In the genomic region with DNA sequence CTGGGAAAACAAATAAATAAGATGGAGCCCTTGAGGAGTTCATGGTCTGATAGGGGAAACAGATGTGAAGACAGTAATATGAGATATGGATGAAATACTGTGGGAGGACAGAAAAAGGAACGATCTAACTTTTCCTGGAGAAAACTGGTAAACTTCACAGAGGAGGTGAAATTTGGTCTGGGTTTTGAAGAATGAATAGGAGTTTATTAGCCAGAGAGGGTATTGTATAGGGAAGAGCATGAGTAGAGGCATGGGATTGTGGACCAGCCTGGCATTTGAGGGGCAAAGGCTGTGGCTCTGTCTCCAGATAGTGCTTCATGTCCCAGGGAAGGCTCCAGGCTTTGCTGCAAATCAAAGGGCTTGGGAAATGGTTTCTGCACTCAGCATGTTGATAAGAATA, we compare ENCODE assay signal across 9 cellular contexts. TPM values are rescaled to one million over a fixed set of nuclear protein-coding genes. Genes with fewer than 3 reads are reported as not detected.
"Had no signal": no experiment of that assay in that cellular context is flagged by ENCODE, and none has a peak within 500 bp of the region (broad histone marks: within the 10 kb centered on the region; RNA-seq: fewer than 3 reads in every experiment).

No MANE protein-coding gene starts in this region.

- H3K27ac ChIP-seq: HL-60 had no signal

- ATAC-seq: HepG2, K562 had no signal

- H3K4me3 Mint-ChIP-seq: IgD-negative memory B cell had no signal

- DNase-seq: IMR-90, KBM-7, KG1 had no signal

- H3K4me3 ChIP-seq: K562 had no signal

- H3K9me3 Mint-ChIP-seq: IgD-negative memory B cell had no signal

- H3K27ac Mint-ChIP-seq: IgD-negative memory B cell had no signal

RNA-seq across cellular contexts. Expression of gene LPO, which starts 1.6 kb away (rescaled TPM):
- total RNA-seq: HepG2, HT-29, IMR-90 had no signal
- polyA plus RNA-seq: HepG2, IgD-negative memory B cell, IMR-90 had no signal

RNA-seq across cellular contexts. Expression of gene MPO, which starts 40.7 kb away (rescaled TPM):
- total RNA-seq: HepG2, HT-29, HT1080, IMR-90 had no signal
- polyA plus RNA-seq: HepG2, IgD-negative memory B cell, IMR-90 had no signal

RNA-seq across cellular contexts. Expression of gene EPX, which starts 47.5 kb away (rescaled TPM):
- total RNA-seq: HepG2, HT-29, IMR-90 had no signal
- polyA plus RNA-seq: HepG2, IgD-negative memory B cell, IMR-90 had no signal
